1 cellular context compared by ENCODE assay signal in genomic region chr1:1307261-1307907, GRCh38.
TF ChIP-seq lines count a peak whose summit lies in the region.

No MANE protein-coding gene starts in this region.

TF ChIP-seq in K562, 482 proteins besides CTCF, POLR2A, EP300 and RAD21 (continued from another document and continues in another):
- TF ChIP-seq ZNF407 (IDR thresholded peaks at IDR 0.05; ENCODE audit: low read depth) (no peak), TFAP4 (CRISPR knock-in tag; IDR thresholded peaks at IDR 0.05; ENCODE audit: borderline replicate concordance) (no peak), CHCHD3 (CRISPR knock-in tag; IDR thresholded peaks at IDR 0.05) (no peak), NR1H2 (CRISPR knock-in tag; IDR thresholded peaks at IDR 0.05) (no peak; the same call in 1 of the 2 replicates), EP400 (IDR thresholded peaks at IDR 0.05) (no peak), ZNF395 (CRISPR knock-in tag; IDR thresholded peaks at IDR 0.05) (no peak), U2AF1 (optimal IDR thresholded peaks at IDR 0.05; ENCODE audit: low read depth, low read length) (no peak), RB1 (IDR thresholded peaks at IDR 0.05; ENCODE audit: low read depth) (no peak), CXXC5 (CRISPR knock-in tag; IDR thresholded peaks at IDR 0.05) (no peak; the same call in 1 of the 2 replicates), ATF6 (CRISPR knock-in tag; IDR thresholded peaks at IDR 0.05) (no peak), TAF1 (IDR thresholded peaks at IDR 0.05; ENCODE audit: control insufficient read depth, extremely low read depth, insufficient read depth, low read length, severe bottlenecking) (peak; percentile 15), NELFE (IDR thresholded peaks at IDR 0.05; ENCODE audit: insufficient read depth, insufficient read length) (no peak), STAT6 (CRISPR knock-in tag; IDR thresholded peaks at IDR 0.05) (no peak), HMGN3 (IDR thresholded peaks at IDR 0.05; ENCODE audit: borderline replicate concordance, extremely low read depth, insufficient read length, low read depth, low read length) (peak; percentile 15), ZSCAN29 (IDR thresholded peaks at IDR 0.05) (no peak), ZNF57 (CRISPR knock-in tag; IDR thresholded peaks at IDR 0.05) (no peak), HDAC1 (IDR thresholded peaks at IDR 0.05) (peak in 1 of 2 experiments; percentile 68; a peak in 1 of 4 replicates), HDAC6 (IDR thresholded peaks at IDR 0.05; ENCODE audit: low read depth, low read length) (no peak), ZBTB2 (IDR thresholded peaks at IDR 0.05) (peak; percentile 38; the same call in 1 of the 2 replicates), YY1 (IDR thresholded peaks at IDR 0.05; ENCODE audit: borderline replicate concordance in 1 of 3, control insufficient read depth in 1 of 3, extremely low read depth in 1 of 3, insufficient read depth in 3 of 3, insufficient read length in 1 of 3, insufficient replicate concordance in 2 of 3, low read depth in 1 of 3, low read length in 2 of 3) (peak in 1 of 3 experiments; percentile 6), ZNF592 (IDR thresholded peaks at IDR 0.05) (no peak; the same call in 1 of the 2 replicates), RUNX1 (IDR thresholded peaks at IDR 0.05; ENCODE audit: low read depth) (no peak), ZNF212 (CRISPR knock-in tag; IDR thresholded peaks at IDR 0.05) (no peak), BRD9 (IDR thresholded peaks at IDR 0.05; ENCODE audit: low read depth, partially characterized antibody) (no peak), ZNF511 (CRISPR knock-in tag; IDR thresholded peaks at IDR 0.05) (peak; percentile 63; the same call in 1 of the 2 replicates), PHTF2 (CRISPR knock-in tag; IDR thresholded peaks at IDR 0.05) (no peak), THAP12 (CRISPR knock-in tag; IDR thresholded peaks at IDR 0.05) (0 out of 2 replicates have a peak, but pooled peaks have one; percentile 17), ZNF586 (CRISPR knock-in tag; conservative IDR thresholded peaks at IDR 0.05) (no peak), NR3C1 (CRISPR knock-in tag; IDR thresholded peaks at IDR 0.05) (no peak), PRPF4 (IDR thresholded peaks at IDR 0.05; ENCODE audit: insufficient read depth, low read depth, low read length, poor library complexity, severe bottlenecking) (no peak), ZNF644 (tag; IDR thresholded peaks at IDR 0.05; ENCODE audit: low read depth) (no peak), ELF2 (CRISPR knock-in tag; IDR thresholded peaks at IDR 0.05) (no peak)
